Comparison of ENCODE assay signal across 1 cellular context in genomic region chr7:150898475-150899011, GRCh38.
TF ChIP-seq lines count a peak whose summit lies in the region.

No MANE protein-coding gene starts in this region.

TF ChIP-seq in K562, 482 proteins besides CTCF, POLR2A, EP300 and RAD21 (continued from another document):
- no peak for TF ChIP-seq PATZ1 (CRISPR knock-in tag; IDR thresholded peaks at IDR 0.05; ENCODE audit: borderline replicate concordance)
- peak; percentile 74 for TF ChIP-seq SMAD4 (CRISPR knock-in tag; conservative IDR thresholded peaks at IDR 0.05)
- TF ChIP-seq KLF13 (tag; IDR thresholded peaks at IDR 0.05; ENCODE audit: borderline replicate concordance, low read depth): no peak
- TF ChIP-seq RBM22 (IDR thresholded peaks at IDR 0.05; ENCODE audit: low read depth, low read length, poor library complexity, severe bottlenecking): no peak
- TF ChIP-seq TGIF2 (CRISPR knock-in tag; IDR thresholded peaks at IDR 0.05): no peak
- no peak for TF ChIP-seq NR2C1 (IDR thresholded peaks at IDR 0.05)
- no peak for TF ChIP-seq NR2C1 (tag; IDR thresholded peaks at IDR 0.05)
